Comparison of ENCODE assay signal across 15 cellular contexts in genomic region chr9:134630861-134631260, GRCh38. TPM values are rescaled to one million over a fixed set of nuclear protein-coding genes. Genes with fewer than 3 reads are reported as not detected.
A peak's percentile ranks its signal among the peaks of the same experiment; 100 is the strongest.
DNase-seq lines count a peak whose midpoint lies in the region; TF ChIP-seq lines count a peak whose summit lies in the region.
"Had no signal": no experiment of that assay in that cellular context is flagged by ENCODE, and none has a peak within 500 bp of the region (broad histone marks: within the 10 kb centered on the region; RNA-seq: fewer than 3 reads in every experiment).

No MANE protein-coding gene starts in this region.

- H3T11ph ChIP-seq in H9 (ENCODE audit: low read length), result no peak overlapping the region

- no peaks in the 10 kb centered on the region for H3K27me3 Mint-ChIP-seq in activated naive CD4-positive, alpha-beta T cell treated with anti-CD3 and anti-CD28 coated beads, Interleukin-2, amount 10 ng/mL, durations not matched to agents 7 days and 5 days
- peaks cover 3% of the 10 kb centered on the region for H3K27me3 Mint-ChIP-seq in H9 (ENCODE audit: low read depth)
- H3K27me3 Mint-ChIP-seq in type B pancreatic cell, result peaks cover 9% of the 10 kb centered on the region
- H3K27me3 Mint-ChIP-seq: CD4-positive, alpha-beta T cell had no signal

- H3K4ac ChIP-seq in H9 (ENCODE audit: low read depth, low read length) (no peak overlapping the region), mesenchymal stem cell (ENCODE audit: low read depth in 1 of 2, low read length in 2 of 2) (no peak overlapping the region), mesendoderm (ENCODE audit: low read depth, low read length) (no peak overlapping the region)

- H3K27me3 ChIP-seq in H9 (ENCODE audit: insufficient read depth, low read length) (no peaks in the 10 kb centered on the region), mesenchymal stem cell (ENCODE audit: control insufficient read depth in 1 of 2, insufficient read depth in 1 of 2, low read length in 2 of 2) (peaks cover 0 to 12% of the 10 kb centered on the region in 2 experiments), mesendoderm (ENCODE audit: insufficient read depth, low read length, poor library complexity) (no peaks in the 10 kb centered on the region), H7 (ENCODE audit: control insufficient read depth, insufficient read depth, low read length) (no peaks in the 10 kb centered on the region)
- H3K27me3 ChIP-seq: MG63 had no signal

- H3K23me2 ChIP-seq in H9 (ENCODE audit: insufficient read length, low read depth, low read length, poor library complexity, severe bottlenecking), result no peaks in the 10 kb centered on the region

- no peaks in the 10 kb centered on the region for H3K9me3 Mint-ChIP-seq in activated naive CD4-positive, alpha-beta T cell treated with anti-CD3 and anti-CD28 coated beads, Interleukin-2, amount 10 ng/mL, durations not matched to agents 7 days and 5 days
- H3K9me3 Mint-ChIP-seq in H9 (no peaks in the 10 kb centered on the region; a peak in 2 of 5 replicates), type B pancreatic cell (no peaks in the 10 kb centered on the region)
- H3K9me3 Mint-ChIP-seq: CD4-positive, alpha-beta T cell had no signal

- H4K5ac ChIP-seq in H9 (ENCODE audit: insufficient read length, low read depth, low read length), result no peak overlapping the region
- H4K5ac ChIP-seq in mesendoderm (ENCODE audit: low read length), result no peak overlapping the region

- H3K4me2 ChIP-seq in H9 (ENCODE audit: insufficient read depth, insufficient read length, low read length) (no peak overlapping the region), mesenchymal stem cell (ENCODE audit: low read length, poor library complexity, severe bottlenecking) (no peak overlapping the region), mesendoderm (ENCODE audit: low read length) (no peak overlapping the region)
- H3K4me2 ChIP-seq: A549 had no signal

- H2BK120ac ChIP-seq in H9 (ENCODE audit: low read depth, low read length, poor library complexity, severe bottlenecking) (no peak overlapping the region), mesenchymal stem cell (ENCODE audit: low read depth, low read length) (no peak overlapping the region), mesendoderm (ENCODE audit: low read depth, low read length) (no peak overlapping the region)

- TF ChIP-seq CTCF in H9 (conservative IDR thresholded peaks at IDR 0.05) (no peak), type B pancreatic cell (conservative IDR thresholded peaks at IDR 0.05) (no peak)

- H3K79me1 ChIP-seq in H9 (ENCODE audit: insufficient read depth, low read depth, low read length, poor library complexity, severe bottlenecking) (no peaks in the 10 kb centered on the region), mesenchymal stem cell (replicated peaks; ENCODE audit: low read length, poor library complexity, severe bottlenecking) (no peaks in the 10 kb centered on the region), mesendoderm (ENCODE audit: low read length) (no peaks in the 10 kb centered on the region)

- no peaks in the 10 kb centered on the region for H3K36me3 Mint-ChIP-seq in activated naive CD4-positive, alpha-beta T cell treated with anti-CD3 and anti-CD28 coated beads, Interleukin-2, amount 10 ng/mL, durations not matched to agents 7 days and 5 days
- H3K36me3 Mint-ChIP-seq in H9 (ENCODE audit: insufficient read depth in 1 of 3, low read depth in 3 of 3) (no peaks in the 10 kb centered on the region), type B pancreatic cell (no peaks in the 10 kb centered on the region)

- no peaks in the 10 kb centered on the region for H3K4me1 Mint-ChIP-seq in activated naive CD4-positive, alpha-beta T cell treated with anti-CD3 and anti-CD28 coated beads, Interleukin-2, amount 10 ng/mL, durations not matched to agents 7 days and 5 days
- peaks cover 13 to 16% of the 10 kb centered on the region in 2 experiments for H3K4me1 Mint-ChIP-seq in H9
- peaks cover 28% of the 10 kb centered on the region for H3K4me1 Mint-ChIP-seq in type B pancreatic cell (ENCODE audit: unreplicated experiment)

- H3K27ac ChIP-seq in H9 (ENCODE audit: insufficient read length, low read depth, low read length), result no peak overlapping the region
- no peak overlapping the region for H3K27ac ChIP-seq in mesenchymal stem cell (ENCODE audit: low read length, poor library complexity, severe bottlenecking)
- no peak overlapping the region for H3K27ac ChIP-seq in mesendoderm (ENCODE audit: low read depth, low read length)

- H3K9ac ChIP-seq in H9 (ENCODE audit: extremely low read depth, insufficient read length, low read length), result no peak overlapping the region
- no peak overlapping the region for H3K9ac ChIP-seq in mesenchymal stem cell (ENCODE audit: low read length)
- H3K9ac ChIP-seq in mesendoderm (ENCODE audit: low read length), result no peak overlapping the region

- H4K91ac ChIP-seq in H9 (ENCODE audit: insufficient read length, low read depth, low read length) (no peak overlapping the region), mesenchymal stem cell (ENCODE audit: low read length) (no peak overlapping the region)

- DNase-seq in activated naive CD4-positive, alpha-beta T cell treated with anti-CD3 and anti-CD28 coated beads, Interleukin-2, amount 10 ng/mL, durations not matched to agents 7 days and 5 days, result peak; percentile 7
- no peak for DNase-seq in activated naive CD4-positive, alpha-beta T cell treated with Interleukin-2 at 50 U/mL for 16 hours
- peak; percentile 6 for DNase-seq in H9
- DNase-seq in mesenchymal stem cell, result no peak
- peak; percentile 49 for DNase-seq in type B pancreatic cell (ENCODE audit: extremely low spot score, unreplicated experiment)
- no peak for DNase-seq in mesendoderm
- no peak for DNase-seq in H7
- DNase-seq: CD4-positive, alpha-beta T cell; DMS79; MG63; NCI-H187 treated with DMSO at 0.1 percent for 48 hours; NCI-H2171; NCI-H774; SHP77 had no signal

- H4K20me1 ChIP-seq in H9 (ENCODE audit: control insufficient read depth, insufficient read depth, insufficient read length), result no peaks in the 10 kb centered on the region

- H2AFZ ChIP-seq in H9 (ENCODE audit: low read length) (no peak overlapping the region), mesenchymal stem cell (ENCODE audit: low read depth, low read length) (no peak overlapping the region)

- H3K27ac Mint-ChIP-seq in activated naive CD4-positive, alpha-beta T cell treated with anti-CD3 and anti-CD28 coated beads, Interleukin-2, amount 10 ng/mL, durations not matched to agents 7 days and 5 days, result no peak overlapping the region
- H3K27ac Mint-ChIP-seq in H9, result no peak overlapping the region
- no peak overlapping the region for H3K27ac Mint-ChIP-seq in type B pancreatic cell
- H3K27ac Mint-ChIP-seq: CD4-positive, alpha-beta T cell had no signal

- no peak overlapping the region for H2BK20ac ChIP-seq in H9 (ENCODE audit: low read depth, low read length, poor library complexity, severe bottlenecking)

- H3K23ac ChIP-seq in H9 (ENCODE audit: insufficient read length, low read depth, low read length) (no peak overlapping the region), mesenchymal stem cell (ENCODE audit: low read length in 2 of 2) (no peak overlapping the region), mesendoderm (ENCODE audit: low read length) (no peak overlapping the region)

- H2BK12ac ChIP-seq in H9 (ENCODE audit: insufficient read length, low read depth, low read length) (no peak overlapping the region), mesenchymal stem cell (ENCODE audit: low read length in 2 of 2) (no peak overlapping the region)

- H3K79me2 ChIP-seq in H9 (ENCODE audit: insufficient read depth, low read length) (no peaks in the 10 kb centered on the region), mesendoderm (ENCODE audit: control insufficient read depth, insufficient read depth, low read length) (no peaks in the 10 kb centered on the region)

- peaks cover 0 to 3% of the 10 kb centered on the region in 2 experiments for H3K36me3 ChIP-seq in mesenchymal stem cell (ENCODE audit: control insufficient read depth in 1 of 2, insufficient read depth in 2 of 2, low read depth in 1 of 2, low read length in 2 of 2)
- no peaks in the 10 kb centered on the region for H3K36me3 ChIP-seq in mesendoderm (ENCODE audit: control insufficient read depth, insufficient read depth, low read length)
- H3K36me3 ChIP-seq in H7 (replicated peaks; ENCODE audit: control insufficient read depth, insufficient read depth, low read length), result no peaks in the 10 kb centered on the region
- H3K36me3 ChIP-seq: MG63 had no signal

- H3K4me3 ChIP-seq in mesenchymal stem cell (ENCODE audit: insufficient read depth in 1 of 2, low read depth in 1 of 2, low read length in 2 of 2) (no peak overlapping the region), mesendoderm (ENCODE audit: low read length) (no peak overlapping the region), H7 (ENCODE audit: insufficient read depth, low read depth, low read length) (no peak overlapping the region)
- H3K4me3 ChIP-seq: A549, MG63 had no signal

- H3K18ac ChIP-seq in H9 (ENCODE audit: insufficient read length, low read depth, low read length) (no peak overlapping the region), mesenchymal stem cell (ENCODE audit: low read depth in 1 of 2, low read length in 2 of 2) (no peak overlapping the region), mesendoderm (ENCODE audit: low read length) (no peak overlapping the region)

- no peak overlapping the region for H3K4me3 Mint-ChIP-seq in activated naive CD4-positive, alpha-beta T cell treated with anti-CD3 and anti-CD28 coated beads, Interleukin-2, amount 10 ng/mL, durations not matched to agents 7 days and 5 days
- H3K4me3 Mint-ChIP-seq in H9 (no peak overlapping the region), type B pancreatic cell (no peak overlapping the region)
- H3K4me3 Mint-ChIP-seq: CD4-positive, alpha-beta T cell had no signal

- H2BK5ac ChIP-seq in H9 (ENCODE audit: insufficient read length, low read length) (no peak overlapping the region), mesenchymal stem cell (ENCODE audit: low read depth, low read length, poor library complexity, severe bottlenecking) (no peak overlapping the region), mesendoderm (ENCODE audit: low read length) (no peak overlapping the region)

- H3K4me1 ChIP-seq in H9 (ENCODE audit: insufficient read depth, low read length) (no peaks in the 10 kb centered on the region), mesenchymal stem cell (ENCODE audit: control insufficient read depth, insufficient read depth, low read depth, low read length) (peaks cover 15% of the 10 kb centered on the region), mesendoderm (ENCODE audit: control insufficient read depth, low read depth, low read length) (peaks cover 6% of the 10 kb centered on the region)

- H2AK5ac ChIP-seq in H9 (ENCODE audit: insufficient read length, low read length) (no peak overlapping the region), mesenchymal stem cell (ENCODE audit: low read length, severe bottlenecking) (no peak overlapping the region), mesendoderm (ENCODE audit: low read length) (no peak overlapping the region)

- H3K14ac ChIP-seq in H9 (ENCODE audit: insufficient read depth, low read length) (no peak overlapping the region), mesenchymal stem cell (ENCODE audit: low read length in 2 of 2) (no peak overlapping the region)

- H4K8ac ChIP-seq in H9 (replicated peaks; ENCODE audit: insufficient read length, low read depth, low read length), result no peak overlapping the region
- no peak overlapping the region for H4K8ac ChIP-seq in mesenchymal stem cell (ENCODE audit: low read length)
- H4K8ac ChIP-seq in mesendoderm (ENCODE audit: low read depth, low read length), result no peak overlapping the region

- H3K9me3 ChIP-seq in H9 (ENCODE audit: control insufficient read depth, low read depth, low read length), result no peaks in the 10 kb centered on the region
- no peaks in the 10 kb centered on the region for H3K9me3 ChIP-seq in mesenchymal stem cell (ENCODE audit: control insufficient read depth, low read length)
- H3K9me3 ChIP-seq: A549, MG63 had no signal

- CTCF ChIA-PET in activated naive CD4-positive, alpha-beta T cell treated with anti-CD3 and anti-CD28 coated beads, Interleukin-2, amount 10 ng/mL, durations not matched to agents 7 days and 5 days (lab: Charles Lee), result no interaction called here

- H2BK15ac ChIP-seq in H9 (ENCODE audit: low read depth, low read length) (no peak overlapping the region), mesenchymal stem cell (ENCODE audit: low read depth, poor library complexity, severe bottlenecking) (peak overlapping the region; percentile 38), mesendoderm (replicated peaks; ENCODE audit: low read depth) (no peak overlapping the region)

- WGBS in H9 (ENCODE audit: extremely low coverage, insufficient read length, low lambda C conversion rate), result no CpG with 5 or more reads among the region's 8 CpGs
- WGBS in mesenchymal stem cell, result 95% methylated on average over 8 of the region's 8 CpGs
- no CpG with 5 or more reads among the region's 8 CpGs for WGBS in mesendoderm (ENCODE audit: extremely low coverage, insufficient coverage, low lambda C conversion rate)

- H3K56ac ChIP-seq in H9 (ENCODE audit: insufficient read length, low read depth, low read length) (no peak overlapping the region), mesendoderm (ENCODE audit: low read length) (no peak overlapping the region)

RNA-seq across cellular contexts. Expression of gene COL5A1, which starts 10.7 kb away (rescaled TPM):
- total RNA-seq in H9 (2021) (8.6 and 9.5 TPM in 2 replicates), type B pancreatic cell (ENCODE audit: low replicate concordance) (16.1 and 112 TPM in 2 replicates)
- 754 TPM for polyA plus RNA-seq in mesenchymal stem cell (2013, experiment 1 of 2)
- polyA plus RNA-seq in mesenchymal stem cell (2013, experiment 2 of 2), result 709 TPM
- polyA plus RNA-seq in mesendoderm (2013, experiment 1 of 2), result 23.5 TPM
- 21.5 TPM for polyA plus RNA-seq in mesendoderm (2013, experiment 2 of 2)
- total RNA-seq in H7 (2014; rRNA removed; shearing (Covaris generic)), result 10.1 and 11.3 TPM in 2 replicates

Comparison
In these comparisons a context has a peak if more than half of its experiments do, and no peak if none do; other contexts are left out.
1. DNase-seq: peak in activated naive CD4-positive, alpha-beta T cell treated with anti-CD3 and anti-CD28 coated beads, Interleukin-2, amount 10 ng/mL, durations not matched to agents 7 days and 5 days (single experiment), H9 (single experiment) and type B pancreatic cell (single experiment); none in activated naive CD4-positive, alpha-beta T cell treated with Interleukin-2 at 50 U/mL for 16 hours (single experiment), mesenchymal stem cell (single experiment), mesendoderm (single experiment) and H7 (single experiment).